ENCODE assay signal across 8 cellular contexts in the genomic region with DNA sequence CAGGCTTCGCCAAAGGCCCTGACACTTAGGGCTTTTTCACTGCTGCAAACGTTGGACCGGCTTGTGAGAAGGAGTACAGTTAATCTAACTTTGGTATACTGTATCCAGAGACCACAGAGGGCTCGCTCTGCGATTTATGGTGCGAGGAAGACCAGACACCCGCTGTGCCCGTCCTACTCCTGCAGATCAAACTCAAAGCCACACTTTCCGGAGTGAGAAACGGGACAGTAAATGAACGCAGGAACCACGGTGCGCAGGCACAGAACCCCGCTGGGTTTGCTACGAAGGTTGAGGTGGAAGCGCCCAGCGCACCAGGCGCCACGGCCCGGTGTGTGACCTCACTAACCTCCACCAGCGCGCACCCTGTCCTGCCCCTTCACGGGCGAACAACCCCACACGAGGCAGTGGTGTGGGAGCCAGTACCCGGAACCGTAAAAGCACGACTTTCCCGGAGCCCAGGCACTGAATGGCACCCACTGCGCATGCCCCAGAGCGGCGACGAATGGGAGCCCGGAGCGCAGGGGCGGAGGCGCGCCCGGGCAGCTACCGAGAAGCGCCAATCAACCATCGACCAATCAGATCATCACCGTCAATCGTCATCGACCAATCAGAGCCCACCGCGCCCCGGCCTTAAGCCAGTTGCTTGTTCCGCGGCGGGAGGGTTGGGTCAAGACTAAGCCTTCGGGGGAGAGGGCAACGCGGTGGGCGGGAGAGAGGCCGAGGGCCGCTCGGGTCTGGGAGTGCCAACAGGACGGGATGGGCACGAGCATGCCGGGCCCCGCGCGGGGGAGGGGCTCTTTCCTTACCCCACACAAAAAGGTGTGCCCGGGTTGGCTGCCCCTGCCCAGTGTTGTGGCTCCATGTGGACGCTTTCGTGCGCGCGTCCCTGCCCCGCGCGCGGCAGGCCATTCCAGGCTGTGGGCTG. TPM values are rescaled to one million over a fixed set of nuclear protein-coding genes. Genes with fewer than 3 reads are reported as not detected.
DNase-seq lines count a peak whose midpoint lies in the region; ATAC-seq, FAIRE-seq and TF ChIP-seq lines count a peak whose summit lies in the region.

No MANE protein-coding gene starts in this region.

- H2AFZ ChIP-seq in keratinocyte (ENCODE audit: control insufficient read depth, low read length): peak overlapping the region; percentile 83

- H3K4me1 ChIP-seq in keratinocyte (ENCODE audit: control insufficient read depth, extremely low read depth, insufficient read depth, low read length): peaks cover 4% of the 10 kb centered on the region

- peak overlapping the region; percentile 59 for H3K4me2 ChIP-seq in keratinocyte (ENCODE audit: control insufficient read depth, extremely low read depth, insufficient read depth, low read depth, low read length)

- peak; percentile 87 for DNase-seq in AG10803 (ENCODE audit: low read depth)
- DNase-seq in NCI-H345 treated with DMSO at 0.1 percent for 48 hours (lab: John Stamatoyannopoulos, UW; ENCODE audit: unreplicated experiment): peak; percentile 84
- DNase-seq in activated CD4-positive, CD25-positive, alpha-beta regulatory T cell treated with anti-CD3 and anti-CD28 coated beads, Interleukin-2, amount 50 U/mL, for 16 hours (ENCODE audit: low read depth, low spot score): peak; percentile 79
- DNase-seq in cerebellar cortex (ENCODE audit: low spot score): peak; percentile 92
- peak; percentile 75 for DNase-seq in keratinocyte (ENCODE audit: low read depth, low spot score)
- peak; percentile 74 to 80 (median 75) for DNase-seq in stimulated activated CD4-positive, alpha-beta T cell treated with anti-CD3 and anti-CD28 coated beads, Interleukin-12 subunit alpha, Interleukin-12 subunit beta, amount 100 ng/mL, for 48 hours (ENCODE audit: low read depth in 2 of 3, low spot score in 1 of 3)

- H3K79me2 ChIP-seq in keratinocyte (ENCODE audit: control insufficient read depth, insufficient read depth, low read length): no peaks in the 10 kb centered on the region

- TF ChIP-seq CTCF in AG10803 (conservative IDR thresholded peaks at IDR 0.05; ENCODE audit: low read length): no peak
- TF ChIP-seq CTCF in keratinocyte (optimal IDR thresholded peaks at IDR 0.05 in 1 of 3, IDR thresholded peaks at IDR 0.05 in 1 of 3, conservative IDR thresholded peaks at IDR 0.05 in 1 of 3; ENCODE audit: extremely low read depth in 1 of 3, insufficient read depth in 2 of 3, low read length in 3 of 3): no peak

- H3K4me3 ChIP-seq in AG10803 (ENCODE audit: low read length) (peak overlapping the region; percentile 77), keratinocyte (ENCODE audit: control insufficient read depth in 2 of 3, extremely low read depth in 1 of 3, insufficient read depth in 2 of 3, low read depth in 1 of 3, low read length in 3 of 3) (peak overlapping the region; percentile 46 to 57 (median 51))

- H4K20me1 ChIP-seq in keratinocyte (ENCODE audit: control insufficient read depth, extremely low read depth, insufficient read depth, low read length): no peaks in the 10 kb centered on the region

- H3K27ac ChIP-seq in keratinocyte (ENCODE audit: control insufficient read depth, insufficient read depth, low read length): peak overlapping the region; percentile 39

- H3K9me1 ChIP-seq in keratinocyte (ENCODE audit: control insufficient read depth, extremely low read depth, insufficient read depth, low read length): no peaks in the 10 kb centered on the region

- H3K36me3 ChIP-seq in keratinocyte (ENCODE audit: control insufficient read depth in 2 of 2, extremely low read depth in 1 of 2, insufficient read depth in 2 of 2, low read length in 2 of 2): no peaks in the 10 kb centered on the region

- ATAC-seq in GM19035 (IDR thresholded peaks at IDR 0.05; ENCODE audit: unreplicated experiment) (peak; percentile 94), HG03342 (IDR thresholded peaks at IDR 0.05; ENCODE audit: unreplicated experiment) (peak; percentile 93)

- peak; percentile 67 for FAIRE-seq in keratinocyte (lab: Jason Lieb, UNC)

- dilution Hi-C loops in keratinocyte (cut with MboI; ENCODE audit: extremely low pct_ligation_motif_present, low sequenced_read_pairs): no loop called here

- no peaks in the 10 kb centered on the region for H3K9me3 ChIP-seq in keratinocyte (ENCODE audit: control insufficient read depth, low read depth, low read length)

- peak overlapping the region; percentile 72 for H3K9ac ChIP-seq in keratinocyte (ENCODE audit: control insufficient read depth, extremely low read depth, insufficient read depth, low read length)

- no peaks in the 10 kb centered on the region for H3K27me3 ChIP-seq in keratinocyte (ENCODE audit: control insufficient read depth, extremely low read depth, insufficient read depth, low read length)

RNA-seq across cellular contexts. Expression of gene WDR45, which starts 21.3 kb away (rescaled TPM):
- 43.1 to 76.4 TPM (median 50.5 TPM) in 3 replicates for polyA plus RNA-seq in keratinocyte
- polyA plus RNA-seq in keratinocyte (2011; ENCODE audit: low read depth): 64.9 TPM
- polyA plus RNA-seq in keratinocyte (2011; cell fraction: cytosol; rRNA removed): 52.2 and 61.5 TPM in 2 replicates
- polyA plus RNA-seq in keratinocyte (2011; cell fraction: nucleus; rRNA removed): 162 and 177 TPM in 2 replicates
- polyA plus RNA-seq in keratinocyte (2012; ENCODE audit: low replicate concordance): 34.0 and 81.6 TPM in 2 replicates
- polyA minus RNA-seq in keratinocyte: 52.9 to 73.5 TPM (median 57.4 TPM) in 3 replicates
- polyA minus RNA-seq in keratinocyte (2011; cell fraction: cytosol; rRNA and poly(A)+ RNA removed): 36.6 TPM
- 33.1 and 34.4 TPM in 2 replicates for polyA minus RNA-seq in keratinocyte (2011; cell fraction: nucleus; rRNA and poly(A)+ RNA removed)

RNA-seq across cellular contexts. Expression of gene GPKOW, which starts 22.6 kb away (rescaled TPM):
- 17.8 to 18.4 TPM (median 17.9 TPM) in 3 replicates for polyA plus RNA-seq in keratinocyte
- 17.7 TPM for polyA plus RNA-seq in keratinocyte (2011; ENCODE audit: low read depth)
- 12.7 and 16.9 TPM in 2 replicates for polyA plus RNA-seq in keratinocyte (2011; cell fraction: cytosol; rRNA removed)
- 19.0 and 21.3 TPM in 2 replicates for polyA plus RNA-seq in keratinocyte (2011; cell fraction: nucleus; rRNA removed)
- polyA plus RNA-seq in keratinocyte (2012; ENCODE audit: low replicate concordance): 14.6 and 17.7 TPM in 2 replicates
- 8.8 to 9.6 TPM (median 9.0 TPM) in 3 replicates for polyA minus RNA-seq in keratinocyte
- 14.2 TPM for polyA minus RNA-seq in keratinocyte (2011; cell fraction: cytosol; rRNA and poly(A)+ RNA removed)
- polyA minus RNA-seq in keratinocyte (2011; cell fraction: nucleus; rRNA and poly(A)+ RNA removed): 6.5 and 7.5 TPM in 2 replicates

RNA-seq across cellular contexts. Expression of gene PRAF2, which starts 27.2 kb away (rescaled TPM):
- 4.0 to 9.8 TPM (median 6.9 TPM) in 3 replicates for polyA plus RNA-seq in keratinocyte
- polyA plus RNA-seq in keratinocyte (2011; ENCODE audit: low read depth): 5.1 TPM
- polyA plus RNA-seq in keratinocyte (2011; cell fraction: cytosol; rRNA removed): 11.9 and 16.5 TPM in 2 replicates
- polyA plus RNA-seq in keratinocyte (2011; cell fraction: nucleus; rRNA removed): 8.0 and 11.0 TPM in 2 replicates
- polyA plus RNA-seq in keratinocyte (2012; ENCODE audit: low replicate concordance): 16.1 and 21.4 TPM in 2 replicates
- 5.9 to 21.2 TPM (median 7.1 TPM) in 3 replicates for polyA minus RNA-seq in keratinocyte
- polyA minus RNA-seq in keratinocyte (2011; cell fraction: cytosol; rRNA and poly(A)+ RNA removed): 18.4 TPM
- polyA minus RNA-seq in keratinocyte (2011; cell fraction: nucleus; rRNA and poly(A)+ RNA removed): 4.6 and 5.0 TPM in 2 replicates

RNA-seq across cellular contexts. Expression of gene CCDC120, which starts 42.2 kb away (rescaled TPM):
- polyA plus RNA-seq in keratinocyte: 4.9 to 10.5 TPM (median 8.1 TPM) in 3 replicates
- 2.6 TPM for polyA plus RNA-seq in keratinocyte (2011; ENCODE audit: low read depth)
- 7.1 and 8.6 TPM in 2 replicates for polyA plus RNA-seq in keratinocyte (2011; cell fraction: cytosol; rRNA removed)
- polyA plus RNA-seq in keratinocyte (2011; cell fraction: nucleus; rRNA removed): 34.3 and 43.7 TPM in 2 replicates
- polyA plus RNA-seq in keratinocyte (2012; ENCODE audit: low replicate concordance): 11.3 and 14.2 TPM in 2 replicates
- 5.4 to 18.6 TPM (median 7.9 TPM) in 3 replicates for polyA minus RNA-seq in keratinocyte
- polyA minus RNA-seq in keratinocyte (2011; cell fraction: cytosol; rRNA and poly(A)+ RNA removed): 8.6 TPM
- polyA minus RNA-seq in keratinocyte (2011; cell fraction: nucleus; rRNA and poly(A)+ RNA removed): 10.4 and 10.9 TPM in 2 replicates

RNA-seq across cellular contexts. Expression of gene TFE3, which starts 57.8 kb away (rescaled TPM):
- polyA plus RNA-seq in keratinocyte: 13.2 to 15.8 TPM (median 14.1 TPM) in 3 replicates
- 34.4 TPM for polyA plus RNA-seq in keratinocyte (2011; ENCODE audit: low read depth)
- polyA plus RNA-seq in keratinocyte (2011; cell fraction: cytosol; rRNA removed): 13.9 and 26.0 TPM in 2 replicates
- polyA plus RNA-seq in keratinocyte (2011; cell fraction: nucleus; rRNA removed): 21.6 and 24.7 TPM in 2 replicates
- polyA plus RNA-seq in keratinocyte (2012; ENCODE audit: low replicate concordance): 32.1 and 37.8 TPM in 2 replicates
- 19.8 to 32.7 TPM (median 24.0 TPM) in 3 replicates for polyA minus RNA-seq in keratinocyte
- polyA minus RNA-seq in keratinocyte (2011; cell fraction: cytosol; rRNA and poly(A)+ RNA removed): 43.0 TPM
- polyA minus RNA-seq in keratinocyte (2011; cell fraction: nucleus; rRNA and poly(A)+ RNA removed): 22.9 and 29.8 TPM in 2 replicates

Comparison
In these comparisons a context has a peak if more than half of its experiments do, and no peak if none do; other contexts are left out.
1. Peak in every context shown above with its lines: DNase-seq, ATAC-seq, H3K4me3 ChIP-seq and H3K27ac ChIP-seq.